Comparison of ENCODE assay signal across 16 cellular contexts in genomic region chr20:38092260-38092857, GRCh38. TPM values are rescaled to one million over a fixed set of nuclear protein-coding genes. Genes with fewer than 3 reads are reported as not detected.
A peak's percentile ranks its signal among the peaks of the same experiment; 100 is the strongest.
DNase-seq lines count a peak whose midpoint lies in the region; ATAC-seq and TF ChIP-seq lines count a peak whose summit lies in the region.
"Had no signal": no experiment of that assay in that cellular context is flagged by ENCODE, and none has a peak within 500 bp of the region (broad histone marks: within the 10 kb centered on the region; RNA-seq: fewer than 3 reads in every experiment).

No MANE protein-coding gene starts in this region.

- no peak for ATAC-seq in activated CD8-positive, alpha-beta T cell treated with anti-CD3 and anti-CD28 coated beads for 36 hours
- no peak for ATAC-seq in activated CD8-positive, alpha-beta T cell treated with anti-CD3 and anti-CD28 coated beads, Interleukin-2, amount 10 ng/mL, durations not matched to agents 7 days and 5 days
- ATAC-seq in GM18868 (IDR thresholded peaks at IDR 0.05; ENCODE audit: unreplicated experiment): no peak

- TF ChIP-seq EP300 in stomach (IDR thresholded peaks at IDR 0.05): no peak

- no peak for TF ChIP-seq POLR2A in stomach (IDR thresholded peaks at IDR 0.05)

- peak overlapping the region; percentile 15 for H3K27ac Mint-ChIP-seq in activated CD8-positive, alpha-beta T cell treated with anti-CD3 and anti-CD28 coated beads for 36 hours
- H3K27ac Mint-ChIP-seq in activated CD8-positive, alpha-beta T cell treated with anti-CD3 and anti-CD28 coated beads, Interleukin-2, amount 10 ng/mL, durations not matched to agents 7 days and 5 days: no peak overlapping the region

- H3K4me1 Mint-ChIP-seq in activated CD8-positive, alpha-beta T cell treated with anti-CD3 and anti-CD28 coated beads for 36 hours (ENCODE audit: low read depth): peaks cover 25% of the 10 kb centered on the region
- peaks cover 40% of the 10 kb centered on the region for H3K4me1 Mint-ChIP-seq in activated CD8-positive, alpha-beta T cell treated with anti-CD3 and anti-CD28 coated beads, Interleukin-2, amount 10 ng/mL, durations not matched to agents 7 days and 5 days (ENCODE audit: low read depth)

- intact Hi-C loops in activated CD8-positive, alpha-beta T cell treated with anti-CD3 and anti-CD28 coated beads for 36 hours (cut with micrococcal nuclease): no loop called here
- intact Hi-C loops in stomach (cut with DNase I; ENCODE audit: low total_unique reads): no loop called here

- no peaks in the 10 kb centered on the region for H3K27me3 Mint-ChIP-seq in activated CD8-positive, alpha-beta T cell treated with anti-CD3 and anti-CD28 coated beads for 36 hours
- H3K27me3 Mint-ChIP-seq in activated CD8-positive, alpha-beta T cell treated with anti-CD3 and anti-CD28 coated beads, Interleukin-2, amount 10 ng/mL, durations not matched to agents 7 days and 5 days (ENCODE audit: low read depth): no peaks in the 10 kb centered on the region

- peaks cover 11% of the 10 kb centered on the region for H3K36me3 Mint-ChIP-seq in activated CD8-positive, alpha-beta T cell treated with anti-CD3 and anti-CD28 coated beads for 36 hours (ENCODE audit: low read depth)
- H3K36me3 Mint-ChIP-seq in activated CD8-positive, alpha-beta T cell treated with anti-CD3 and anti-CD28 coated beads, Interleukin-2, amount 10 ng/mL, durations not matched to agents 7 days and 5 days (ENCODE audit: low read depth): peaks cover 43% of the 10 kb centered on the region

- WGBS in stomach, 5 donors: 89 to 94% (median 91%) methylated on average over 12 of the region's 12 CpGs

- TF ChIP-seq CTCF in activated CD8-positive, alpha-beta T cell treated with anti-CD3 and anti-CD28 coated beads for 36 hours (IDR thresholded peaks at IDR 0.05): no peak
- TF ChIP-seq CTCF in right atrium auricular region (IDR thresholded peaks at IDR 0.05) (no peak), stomach (IDR thresholded peaks at IDR 0.05) (no peak)

- H3K27me3 ChIP-seq in right atrium auricular region: no peaks in the 10 kb centered on the region
- no peaks in the 10 kb centered on the region for H3K27me3 ChIP-seq in stomach
- H3K27me3 ChIP-seq: adrenal gland, MG63 had no signal

- no peak for DNase-seq in activated CD8-positive, alpha-beta T cell treated with anti-CD3 and anti-CD28 coated beads for 36 hours
- DNase-seq in activated CD8-positive, alpha-beta T cell treated with anti-CD3 and anti-CD28 coated beads, Interleukin-2, amount 10 ng/mL, durations not matched to agents 7 days and 5 days: no peak
- peak; percentile 21 for DNase-seq in astrocyte of the hippocampus (ENCODE audit: low read depth, low spot score)
- no peak for DNase-seq in right atrium auricular region (ENCODE audit: low spot score)
- no peak for DNase-seq in stomach
- DNase-seq in HuH-7.5 (ENCODE audit: low spot score): no peak
- no peak for DNase-seq in T-helper 2 cell
- DNase-seq: ACHN; activated CD4-positive, alpha-beta T cell treated with anti-CD3 and anti-CD28 coated beads, Interleukin-2, amount 50 U/mL, for 48 hours; adrenal gland; DND-41; effector CD4-positive, alpha-beta T cell; mesendoderm; MG63; retina had no signal

- no peaks in the 10 kb centered on the region for H3K9me3 ChIP-seq in right atrium auricular region
- H3K9me3 ChIP-seq in stomach: no peaks in the 10 kb centered on the region
- H3K9me3 ChIP-seq: adrenal gland, MG63 had no signal

- H3K27ac ChIP-seq in right atrium auricular region (peak overlapping the region; percentile 84), stomach (peak overlapping the region in 3 of 5 donors; percentile 54 to 76 (median 64))

- peaks cover 28% of the 10 kb centered on the region for H3K36me3 ChIP-seq in right atrium auricular region
- H3K36me3 ChIP-seq in stomach: peaks cover 27 to 43% (median 38%) of the 10 kb centered on the region in 4 donors

- peaks cover 0 to 66% of the 10 kb centered on the region in 2 donors for H3K4me1 ChIP-seq in right atrium auricular region
- peaks cover 9 to 56% (median 24%) of the 10 kb centered on the region in 4 donors for H3K4me1 ChIP-seq in stomach

- no peak overlapping the region for H3K4me3 ChIP-seq in right atrium auricular region
- H3K4me3 ChIP-seq in stomach: no peak overlapping the region
- H3K4me3 ChIP-seq: adrenal gland, MG63 had no signal

- H3K9me3 Mint-ChIP-seq in activated CD8-positive, alpha-beta T cell treated with anti-CD3 and anti-CD28 coated beads for 36 hours: no peaks in the 10 kb centered on the region
- H3K9me3 Mint-ChIP-seq in activated CD8-positive, alpha-beta T cell treated with anti-CD3 and anti-CD28 coated beads, Interleukin-2, amount 10 ng/mL, durations not matched to agents 7 days and 5 days (ENCODE audit: insufficient read depth): no peaks in the 10 kb centered on the region

- CTCF ChIA-PET in activated CD8-positive, alpha-beta T cell treated with anti-CD3 and anti-CD28 coated beads for 36 hours (lab: Charles Lee): interaction anchor here (0.7 to 1.8 kb wide), 2 partner anchors 129 to 132 kb away, joined by 3 to 6 read pairs; no protein-coding TSS in a partner anchor
- CTCF ChIA-PET in activated CD8-positive, alpha-beta T cell treated with anti-CD3 and anti-CD28 coated beads, Interleukin-2, amount 10 ng/mL, durations not matched to agents 7 days and 5 days (lab: Charles Lee): interaction anchor here (2.7 kb wide), 1 partner anchor 19 kb away, joined by 11 read pairs; no protein-coding TSS in a partner anchor

- H3K4me3 Mint-ChIP-seq in activated CD8-positive, alpha-beta T cell treated with anti-CD3 and anti-CD28 coated beads for 36 hours: no peak overlapping the region
- H3K4me3 Mint-ChIP-seq in activated CD8-positive, alpha-beta T cell treated with anti-CD3 and anti-CD28 coated beads, Interleukin-2, amount 10 ng/mL, durations not matched to agents 7 days and 5 days: no peak overlapping the region

- POLR2A ChIA-PET in activated CD8-positive, alpha-beta T cell treated with anti-CD3 and anti-CD28 coated beads for 36 hours (lab: Charles Lee): interaction anchor here (0.8 to 1.3 kb wide), 2 partner anchors 8 to 59 kb away, joined by 3 read pairs; partner anchors contain the start of genes RPRD1B and TTI1
- POLR2A ChIA-PET in activated CD8-positive, alpha-beta T cell treated with anti-CD3 and anti-CD28 coated beads, Interleukin-2, amount 10 ng/mL, durations not matched to agents 7 days and 5 days (lab: Charles Lee): no interaction called here

RNA-seq across cellular contexts. Expression of gene RPRD1B, which starts 58.8 kb away (rescaled TPM):
- total RNA-seq in activated CD8-positive, alpha-beta T cell treated with anti-CD3 and anti-CD28 coated beads for 36 hours: 10 to 100 TPM; 29.1 to 29.3 TPM
- total RNA-seq in activated CD8-positive, alpha-beta T cell treated with anti-CD3 and anti-CD28 coated beads, Interleukin-2, amount 10 ng/mL, durations not matched to agents 7 days and 5 days: 10 to 100 TPM; 32.4 to 34.3 TPM
- total RNA-seq in right atrium auricular region (10 to 100 TPM; 60.1 to 75.8 TPM), stomach (10 to 100 TPM in 4 of 5 donors, 1 to 10 TPM in 1; 8.1 to 60.0 (median 31.5) TPM)
- 10 to 100 TPM in 1 of 3 donors, 1 to 10 TPM in 2; 8.0 to 10.2 (median 8.1) TPM for polyA plus RNA-seq in stomach

RNA-seq across cellular contexts. Expression of gene TTI1, which starts 59.1 kb away (rescaled TPM):
- total RNA-seq in activated CD8-positive, alpha-beta T cell treated with anti-CD3 and anti-CD28 coated beads for 36 hours: 10 to 100 TPM; 34.1 to 39.7 TPM
- total RNA-seq in activated CD8-positive, alpha-beta T cell treated with anti-CD3 and anti-CD28 coated beads, Interleukin-2, amount 10 ng/mL, durations not matched to agents 7 days and 5 days: 10 to 100 TPM; 29.3 to 32.2 TPM
- 10 to 100 TPM; 10.8 to 11.5 TPM for total RNA-seq in right atrium auricular region
- 10 to 100 TPM in 3 of 5 donors, 1 to 10 TPM in 2; 3.1 to 27.2 (median 11.7) TPM for total RNA-seq in stomach
- polyA plus RNA-seq in stomach: 1 to 10 TPM; 5.0 to 6.2 (median 5.9) TPM
